In the genomic region with DNA sequence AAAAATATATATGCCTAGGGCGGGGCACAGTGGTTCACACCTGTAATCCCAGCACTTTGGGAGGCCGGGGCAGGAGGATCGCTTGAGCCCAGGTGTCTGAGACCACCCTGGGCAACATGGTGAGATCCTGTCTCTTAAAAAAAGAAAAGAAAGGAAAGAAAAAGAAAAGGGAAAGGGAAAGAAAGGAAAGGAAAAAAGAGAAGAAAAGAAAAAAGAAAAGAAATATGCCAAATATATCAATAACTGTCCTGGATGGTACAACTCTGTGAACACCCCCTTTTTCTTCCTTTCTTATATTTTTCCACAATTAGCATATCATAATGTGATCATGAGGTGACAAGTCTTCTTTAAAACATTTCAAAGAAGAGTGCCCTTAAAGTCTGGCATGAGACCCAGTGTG, we compare ENCODE assay signal across 18 cellular contexts. TPM values are rescaled to one million over a fixed set of nuclear protein-coding genes. Genes with fewer than 3 reads are reported as not detected.
DNase-seq lines count a peak whose midpoint lies in the region; ATAC-seq and TF ChIP-seq lines count a peak whose summit lies in the region.
"Had no signal": no experiment of that assay in that cellular context is flagged by ENCODE, and none has a peak within 500 bp of the region (broad histone marks: within the 10 kb centered on the region; RNA-seq: fewer than 3 reads in every experiment).

No MANE protein-coding gene starts in this region.

- H4K8ac ChIP-seq in neuronal stem cell (ENCODE audit: low read depth, low read length), result no peak overlapping the region

- no peak for TF ChIP-seq POLR2A in gastrocnemius medialis (IDR thresholded peaks at IDR 0.05)

- H3K4ac ChIP-seq in neuronal stem cell (ENCODE audit: low read length), result no peak overlapping the region

- H3K23ac ChIP-seq in neuronal stem cell (ENCODE audit: low read depth, low read length, poor library complexity), result no peak overlapping the region

- H3K9me3 ChIP-seq in neuronal stem cell (replicated peaks in 1 of 2; ENCODE audit: control insufficient read depth in 2 of 2, insufficient read depth in 1 of 2, low read depth in 1 of 2, low read length in 2 of 2) (no peaks in the 10 kb centered on the region), gastrocnemius medialis (no peaks in the 10 kb centered on the region)
- H3K9me3 ChIP-seq: A549 had no signal

- H3K4me2 ChIP-seq in neuronal stem cell (ENCODE audit: insufficient read depth, low read length, poor library complexity, severe bottlenecking), result no peak overlapping the region
- H3K4me2 ChIP-seq: A549 had no signal

- H3K4me1 ChIP-seq in neuronal stem cell (ENCODE audit: control insufficient read depth in 2 of 2, insufficient read depth in 1 of 2, low read depth in 1 of 2, low read length in 2 of 2) (peaks cover 38 to 56% of the 10 kb centered on the region in 2 donors), gastrocnemius medialis (peaks cover 44 to 52% of the 10 kb centered on the region in 2 donors)

- H3K27ac ChIP-seq in dorsolateral prefrontal cortex (peak overlapping the region in 58 of 59 donors; percentile 69 to 100 (median 96)), neuronal stem cell (replicated peaks; ENCODE audit: low read length) (no peak overlapping the region), gastrocnemius medialis (peak overlapping the region in 1 of 4 donors; percentile 20)
- H3K27ac ChIP-seq: C4-2B had no signal

- H2AFZ ChIP-seq in neuronal stem cell (ENCODE audit: low read length), result no peak overlapping the region

- WGBS in neuronal stem cell (ENCODE audit: extremely low coverage in 2 of 2, insufficient read length in 2 of 2, insufficient replicate concordance in 1 of 2), 2 donors, result no CpG with 5 or more reads among the region's 3 CpGs

- ATAC-seq in stimulated activated naive CD8-positive, alpha-beta T cell treated with anti-CD3 and anti-CD28 coated beads, Interleukin-15, Interleukin-2, amounts not matched to agents 100 U/mL and 50 U/mL, for 24 hours, result no peak
- ATAC-seq in HG02885 (IDR thresholded peaks at IDR 0.05; ENCODE audit: poor library complexity, unreplicated experiment) (no peak), HG02840 (IDR thresholded peaks at IDR 0.05; ENCODE audit: low FRiP score, unreplicated experiment) (no peak), gastrocnemius medialis (no peak)
- ATAC-seq: A549, HCT116, Right ventricle myocardium inferior had no signal

- H2BK12ac ChIP-seq in neuronal stem cell (ENCODE audit: low read length), result no peak overlapping the region

- no peaks in the 10 kb centered on the region for H3K27me3 ChIP-seq in dorsolateral prefrontal cortex
- H3K27me3 ChIP-seq in neuronal stem cell (ENCODE audit: control insufficient read depth in 3 of 3, insufficient read depth in 3 of 3, low read depth in 1 of 3, low read length in 3 of 3), result no peaks in the 10 kb centered on the region
- H3K27me3 ChIP-seq in gastrocnemius medialis, result no peaks in the 10 kb centered on the region

- peaks cover 0 to 5% of the 10 kb centered on the region in 2 donors for H3K36me3 ChIP-seq in neuronal stem cell (replicated peaks in 1 of 2; ENCODE audit: control insufficient read depth in 2 of 2, insufficient read depth in 2 of 2, low read length in 2 of 2)
- no peaks in the 10 kb centered on the region for H3K36me3 ChIP-seq in gastrocnemius medialis

- H3K14ac ChIP-seq in neuronal stem cell (ENCODE audit: low read length), result no peak overlapping the region

- H3K27me3 Mint-ChIP-seq in stimulated activated naive CD8-positive, alpha-beta T cell treated with anti-CD3 and anti-CD28 coated beads, Interleukin-15, Interleukin-2, amounts not matched to agents 100 ng/mL and 50 ng/mL, for 24 hours, result peaks cover 7% of the 10 kb centered on the region

- no peak overlapping the region for H4K91ac ChIP-seq in neuronal stem cell (ENCODE audit: low read depth, low read length, poor library complexity)

- H2BK5ac ChIP-seq in neuronal stem cell (ENCODE audit: low read length), result no peak overlapping the region

- H3K4me1 Mint-ChIP-seq in stimulated activated naive CD8-positive, alpha-beta T cell treated with anti-CD3 and anti-CD28 coated beads, Interleukin-15, Interleukin-2, amounts not matched to agents 100 ng/mL and 50 ng/mL, for 24 hours (ENCODE audit: low read depth), result no peaks in the 10 kb centered on the region

- peak overlapping the region; percentile 7 for H2BK15ac ChIP-seq in neuronal stem cell (ENCODE audit: low read length)

- in situ Hi-C loops in gastrocnemius medialis (cut with MboI; ENCODE audit: low sequenced_read_pairs in 4 of 4), result no loop called here

- no peak overlapping the region for H3K4me3 Mint-ChIP-seq in stimulated activated naive CD8-positive, alpha-beta T cell treated with anti-CD3 and anti-CD28 coated beads, Interleukin-15, Interleukin-2, amounts not matched to agents 100 ng/mL and 50 ng/mL, for 24 hours

- peak overlapping the region; percentile 43 for H2BK120ac ChIP-seq in neuronal stem cell (ENCODE audit: low read depth, low read length)

- H3K27ac Mint-ChIP-seq in stimulated activated naive CD8-positive, alpha-beta T cell treated with anti-CD3 and anti-CD28 coated beads, Interleukin-15, Interleukin-2, amounts not matched to agents 100 ng/mL and 50 ng/mL, for 24 hours, result peak overlapping the region; percentile 9

- H3K9ac ChIP-seq in neuronal stem cell (ENCODE audit: low read depth, low read length, poor library complexity), result no peak overlapping the region

- intact Hi-C loops in dorsolateral prefrontal cortex (cut with DNase I), result loop anchor here in 1 of 2 donors (5.0 kb wide), 1 partner anchor 37 kb away; no protein-coding TSS in a partner anchor
- intact Hi-C loops in gastrocnemius medialis (cut with DNase I; ENCODE audit: low total_unique reads), result no loop called here

- peak overlapping the region; percentile 5 for H2AK5ac ChIP-seq in neuronal stem cell (ENCODE audit: low read depth, low read length)

- H3K9me3 Mint-ChIP-seq in stimulated activated naive CD8-positive, alpha-beta T cell treated with anti-CD3 and anti-CD28 coated beads, Interleukin-15, Interleukin-2, amounts not matched to agents 100 ng/mL and 50 ng/mL, for 24 hours, result no peaks in the 10 kb centered on the region

- no peak for DNase-seq in stimulated activated naive CD8-positive, alpha-beta T cell treated with anti-CD3 and anti-CD28 coated beads, Interleukin-15, Interleukin-2, amounts not matched to agents 100 U/mL and 50 U/mL, for 24 hours
- DNase-seq in dorsolateral prefrontal cortex (no peak), neuronal stem cell (ENCODE audit: low spot score) (no peak), OCI-M2 (lab: John Stamatoyannopoulos, UW; ENCODE audit: unreplicated experiment) (no peak), gastrocnemius medialis (no peak)
- DNase-seq: GF-D8, KBM-7, NCI-H1436, NCI-H2029, NCI-H2171 treated with DMSO at 0.1 percent for 48 hours, NCI-H82 had no signal

- no peak for TF ChIP-seq CTCF in dorsolateral prefrontal cortex (IDR thresholded peaks at IDR 0.05 in 54 of 56, conservative IDR thresholded peaks at IDR 0.05 in 2 of 56; ENCODE audit: low read depth in 1 of 56, partially characterized antibody in 56 of 56)
- TF ChIP-seq CTCF in gastrocnemius medialis (IDR thresholded peaks at IDR 0.05 in 4 of 5, conservative IDR thresholded peaks at IDR 0.05 in 1 of 5), result no peak

- no peak overlapping the region for H3K4me3 ChIP-seq in dorsolateral prefrontal cortex
- no peak overlapping the region for H3K4me3 ChIP-seq in neuronal stem cell (ENCODE audit: low read length in 2 of 2)
- no peak overlapping the region for H3K4me3 ChIP-seq in gastrocnemius medialis
- H3K4me3 ChIP-seq: A549 had no signal

- peak overlapping the region; percentile 78 for H3K18ac ChIP-seq in neuronal stem cell (ENCODE audit: low read length)

- H3K79me1 ChIP-seq in neuronal stem cell (ENCODE audit: low read depth, low read length), result peaks cover 3% of the 10 kb centered on the region

- H3K36me3 Mint-ChIP-seq in stimulated activated naive CD8-positive, alpha-beta T cell treated with anti-CD3 and anti-CD28 coated beads, Interleukin-15, Interleukin-2, amounts not matched to agents 100 ng/mL and 50 ng/mL, for 24 hours (ENCODE audit: low read depth), result no peaks in the 10 kb centered on the region

RNA-seq across cellular contexts. Expression of gene CUEDC1, which starts 44.8 kb away (rescaled TPM):
- total RNA-seq in dorsolateral prefrontal cortex, result 100 to 1,000 TPM in 1 of 120 experiments, 10 to 100 TPM in 119; 17.3 to 105 (median 33.6) TPM
- polyA plus RNA-seq in neuronal stem cell (2013, experiment 1 of 2), result 23.4 TPM
- polyA plus RNA-seq in neuronal stem cell (2013, experiment 2 of 2), result 22.7 TPM
- 10 to 100 TPM; 31.2 to 43.9 (median 34.3) TPM for total RNA-seq in gastrocnemius medialis
